ENCODE assay signal across 1 cellular context in the genomic region with DNA sequence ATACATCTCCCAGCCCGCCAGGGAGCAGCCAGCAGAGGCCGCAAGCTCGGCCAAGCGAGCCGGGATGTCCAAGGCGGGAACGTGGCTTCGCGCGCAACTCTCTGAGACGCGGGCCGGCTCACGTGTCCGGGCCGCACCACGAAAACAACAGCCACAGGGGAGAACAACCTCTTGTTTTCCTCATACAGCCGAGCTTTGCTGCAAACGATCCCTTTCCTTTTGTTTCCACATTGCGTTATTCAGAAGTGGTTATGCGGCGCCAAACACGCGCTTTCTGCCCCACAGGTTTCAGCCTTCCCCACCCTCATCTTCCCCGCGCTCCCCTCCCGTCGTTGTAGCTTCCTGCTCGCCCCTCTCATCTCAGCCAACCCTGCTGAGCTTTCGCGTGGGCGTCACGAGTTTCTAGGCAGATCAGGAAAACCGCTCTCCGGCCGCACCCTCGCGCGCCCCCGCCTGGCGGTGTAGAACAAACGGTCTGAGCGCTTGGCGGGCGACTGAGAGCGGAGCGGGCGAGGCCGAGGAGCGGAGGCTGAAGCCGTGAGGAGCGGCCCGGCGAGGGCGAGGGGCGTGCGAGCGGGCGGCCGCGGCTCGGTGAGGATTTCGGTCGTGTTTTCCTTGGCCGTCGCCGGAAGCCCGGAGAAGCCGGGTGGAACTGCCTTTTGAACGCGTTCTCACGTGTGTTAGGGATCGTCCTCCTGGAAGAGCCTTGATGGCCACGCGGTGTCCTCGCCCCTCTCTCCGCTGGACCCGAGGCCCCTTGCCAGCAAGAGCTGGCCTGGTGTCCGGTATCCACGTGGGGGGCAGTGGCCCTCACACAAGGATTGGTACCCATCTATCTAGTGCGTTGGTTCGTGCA.
A peak's percentile ranks its signal among the peaks of the same experiment; 100 is the strongest.
TF ChIP-seq lines count a peak whose summit lies in the region.

No MANE protein-coding gene starts in this region.

TF ChIP-seq in HepG2, 621 proteins besides CTCF, POLR2A, EP300 and RAD21 (continued from another document and continues in another):
- TF ChIP-seq, protein P1, sequence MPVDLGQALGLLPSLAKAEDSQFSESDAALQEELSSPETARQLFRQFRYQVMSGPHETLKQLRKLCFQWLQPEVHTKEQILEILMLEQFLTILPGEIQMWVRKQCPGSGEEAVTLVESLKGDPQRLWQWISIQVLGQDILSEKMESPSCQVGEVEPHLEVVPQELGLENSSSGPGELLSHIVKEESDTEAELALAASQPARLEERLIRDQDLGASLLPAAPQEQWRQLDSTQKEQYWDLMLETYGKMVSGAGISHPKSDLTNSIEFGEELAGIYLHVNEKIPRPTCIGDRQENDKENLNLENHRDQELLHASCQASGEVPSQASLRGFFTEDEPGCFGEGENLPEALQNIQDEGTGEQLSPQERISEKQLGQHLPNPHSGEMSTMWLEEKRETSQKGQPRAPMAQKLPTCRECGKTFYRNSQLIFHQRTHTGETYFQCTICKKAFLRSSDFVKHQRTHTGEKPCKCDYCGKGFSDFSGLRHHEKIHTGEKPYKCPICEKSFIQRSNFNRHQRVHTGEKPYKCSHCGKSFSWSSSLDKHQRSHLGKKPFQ (CRISPR knock-in tag; IDR thresholded peaks at IDR 0.05; ENCODE audit: insufficient replicate concordance), result no peak
- TF ChIP-seq MED1 (CRISPR knock-in tag; IDR thresholded peaks at IDR 0.05) (no peak), SKI (IDR thresholded peaks at IDR 0.05; ENCODE audit: partially characterized antibody) (no peak), ZNF713 (CRISPR knock-in tag; IDR thresholded peaks at IDR 0.05) (no peak), ZFP1 (CRISPR knock-in tag; IDR thresholded peaks at IDR 0.05) (no peak), AKAP8 (CRISPR knock-in tag; IDR thresholded peaks at IDR 0.05) (no peak), KDM3A (CRISPR knock-in tag; IDR thresholded peaks at IDR 0.05; ENCODE audit: low read depth) (no peak), KDM5B (CRISPR knock-in tag; IDR thresholded peaks at IDR 0.05; ENCODE audit: borderline replicate concordance) (peak; percentile 30; the same call in 1 of the 2 replicates), NR3C1 (CRISPR knock-in tag; IDR thresholded peaks at IDR 0.05) (no peak), ZSCAN20 (CRISPR knock-in tag; IDR thresholded peaks at IDR 0.05; ENCODE audit: borderline replicate concordance) (no peak), MED13 (CRISPR knock-in tag; IDR thresholded peaks at IDR 0.05) (no peak), GABPB1 (CRISPR knock-in tag; IDR thresholded peaks at IDR 0.05) (no peak; the same call in 1 of the 2 replicates), ZIK1 (CRISPR knock-in tag; IDR thresholded peaks at IDR 0.05; ENCODE audit: borderline replicate concordance, low read depth) (no peak), BHLHE40 (IDR thresholded peaks at IDR 0.05; ENCODE audit: low read length) (peak; percentile 91), BRCA1 (CRISPR knock-in tag; IDR thresholded peaks at IDR 0.05) (no peak), KLF13 (CRISPR knock-in tag; IDR thresholded peaks at IDR 0.05) (no peak), MBNL3 (CRISPR knock-in tag; conservative IDR thresholded peaks at IDR 0.05) (no peak), ZNF317 (CRISPR knock-in tag; IDR thresholded peaks at IDR 0.05) (no peak), ZNF562 (CRISPR knock-in tag; IDR thresholded peaks at IDR 0.05; ENCODE audit: borderline replicate concordance) (no peak), ZNF780A (CRISPR knock-in tag; IDR thresholded peaks at IDR 0.05) (no peak), ZNF598 (CRISPR knock-in tag; IDR thresholded peaks at IDR 0.05; ENCODE audit: borderline replicate concordance) (no peak), ZNF761 (CRISPR knock-in tag; conservative IDR thresholded peaks at IDR 0.05) (no peak), FOXM1 (CRISPR knock-in tag; IDR thresholded peaks at IDR 0.05) (no peak), ZNF224 (CRISPR knock-in tag; IDR thresholded peaks at IDR 0.05) (no peak), ADNP (CRISPR knock-in tag; IDR thresholded peaks at IDR 0.05) (no peak), ZNF850 (CRISPR knock-in tag; conservative IDR thresholded peaks at IDR 0.05) (no peak), PAWR (CRISPR knock-in tag; IDR thresholded peaks at IDR 0.05; ENCODE audit: borderline replicate concordance) (no peak), ZNF605 (CRISPR knock-in tag; IDR thresholded peaks at IDR 0.05) (no peak), ZNF232 (CRISPR knock-in tag; IDR thresholded peaks at IDR 0.05; ENCODE audit: borderline replicate concordance) (no peak), SALL2 (CRISPR knock-in tag; IDR thresholded peaks at IDR 0.05) (no peak), ZNF331 (CRISPR knock-in tag; IDR thresholded peaks at IDR 0.05) (no peak), ZNF550 (CRISPR knock-in tag; IDR thresholded peaks at IDR 0.05; ENCODE audit: borderline replicate concordance) (no peak), ZNF205 (CRISPR knock-in tag; IDR thresholded peaks at IDR 0.05) (no peak), MLLT10 (CRISPR knock-in tag; IDR thresholded peaks at IDR 0.05) (no peak), ZNF530 (CRISPR knock-in tag; IDR thresholded peaks at IDR 0.05; ENCODE audit: low read depth) (no peak), SAFB2 (CRISPR knock-in tag; IDR thresholded peaks at IDR 0.05; ENCODE audit: borderline replicate concordance, low read depth) (no peak), ZNF883 (CRISPR knock-in tag; IDR thresholded peaks at IDR 0.05; ENCODE audit: not compliant biosample characterization) (peak; percentile 18), FOXK2 (IDR thresholded peaks at IDR 0.05) (peak; percentile 97), DR1 (CRISPR knock-in tag; IDR thresholded peaks at IDR 0.05) (no peak), ZNF20 (CRISPR knock-in tag; IDR thresholded peaks at IDR 0.05) (no peak), HIVEP1 (CRISPR knock-in tag; IDR thresholded peaks at IDR 0.05) (no peak), MZF1 (CRISPR knock-in tag; IDR thresholded peaks at IDR 0.05; ENCODE audit: borderline replicate concordance) (no peak), ZNF367 (CRISPR knock-in tag; IDR thresholded peaks at IDR 0.05; ENCODE audit: borderline replicate concordance) (no peak)
- TF ChIP-seq, protein P2, sequence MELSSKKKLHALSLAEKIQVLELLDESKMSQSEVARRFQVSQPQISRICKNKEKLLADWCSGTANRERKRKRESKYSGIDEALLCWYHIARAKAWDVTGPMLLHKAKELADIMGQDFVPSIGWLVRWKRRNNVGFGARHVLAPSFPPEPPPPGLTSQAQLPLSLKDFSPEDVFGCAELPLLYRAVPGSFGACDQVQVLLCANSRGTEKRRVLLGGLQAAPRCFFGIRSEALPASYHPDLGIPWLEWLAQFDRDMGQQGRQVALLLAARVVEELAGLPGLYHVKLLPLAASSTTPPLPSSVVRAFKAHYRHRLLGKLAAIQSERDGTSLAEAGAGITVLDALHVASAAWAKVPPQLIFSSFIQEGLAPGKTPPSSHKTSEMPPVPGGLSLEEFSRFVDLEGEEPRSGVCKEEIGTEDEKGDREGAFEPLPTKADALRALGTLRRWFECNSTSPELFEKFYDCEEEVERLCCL (CRISPR knock-in tag; IDR thresholded peaks at IDR 0.05; ENCODE audit: borderline replicate concordance), result no peak
- TF ChIP-seq, protein P3, sequence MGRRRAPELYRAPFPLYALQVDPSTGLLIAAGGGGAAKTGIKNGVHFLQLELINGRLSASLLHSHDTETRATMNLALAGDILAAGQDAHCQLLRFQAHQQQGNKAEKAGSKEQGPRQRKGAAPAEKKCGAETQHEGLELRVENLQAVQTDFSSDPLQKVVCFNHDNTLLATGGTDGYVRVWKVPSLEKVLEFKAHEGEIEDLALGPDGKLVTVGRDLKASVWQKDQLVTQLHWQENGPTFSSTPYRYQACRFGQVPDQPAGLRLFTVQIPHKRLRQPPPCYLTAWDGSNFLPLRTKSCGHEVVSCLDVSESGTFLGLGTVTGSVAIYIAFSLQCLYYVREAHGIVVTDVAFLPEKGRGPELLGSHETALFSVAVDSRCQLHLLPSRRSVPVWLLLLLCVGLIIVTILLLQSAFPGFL (CRISPR knock-in tag; IDR thresholded peaks at IDR 0.05), result no peak
- TF ChIP-seq, protein P4, sequence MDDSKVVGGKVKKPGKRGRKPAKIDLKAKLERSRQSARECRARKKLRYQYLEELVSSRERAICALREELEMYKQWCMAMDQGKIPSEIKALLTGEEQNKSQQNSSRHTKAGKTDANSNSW (CRISPR knock-in tag; IDR thresholded peaks at IDR 0.05; ENCODE audit: borderline replicate concordance), result no peak
- TF ChIP-seq, protein P5, sequence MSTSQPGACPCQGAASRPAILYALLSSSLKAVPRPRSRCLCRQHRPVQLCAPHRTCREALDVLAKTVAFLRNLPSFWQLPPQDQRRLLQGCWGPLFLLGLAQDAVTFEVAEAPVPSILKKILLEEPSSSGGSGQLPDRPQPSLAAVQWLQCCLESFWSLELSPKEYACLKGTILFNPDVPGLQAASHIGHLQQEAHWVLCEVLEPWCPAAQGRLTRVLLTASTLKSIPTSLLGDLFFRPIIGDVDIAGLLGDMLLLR (CRISPR knock-in tag; IDR thresholded peaks at IDR 0.05), result peak; percentile 47; the same call in 1 of the 2 replicates
- TF ChIP-seq, protein P6, sequence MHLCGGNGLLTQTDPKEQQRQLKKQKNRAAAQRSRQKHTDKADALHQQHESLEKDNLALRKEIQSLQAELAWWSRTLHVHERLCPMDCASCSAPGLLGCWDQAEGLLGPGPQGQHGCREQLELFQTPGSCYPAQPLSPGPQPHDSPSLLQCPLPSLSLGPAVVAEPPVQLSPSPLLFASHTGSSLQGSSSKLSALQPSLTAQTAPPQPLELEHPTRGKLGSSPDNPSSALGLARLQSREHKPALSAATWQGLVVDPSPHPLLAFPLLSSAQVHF (CRISPR knock-in tag; IDR thresholded peaks at IDR 0.05), result no peak
- TF ChIP-seq, protein P7, sequence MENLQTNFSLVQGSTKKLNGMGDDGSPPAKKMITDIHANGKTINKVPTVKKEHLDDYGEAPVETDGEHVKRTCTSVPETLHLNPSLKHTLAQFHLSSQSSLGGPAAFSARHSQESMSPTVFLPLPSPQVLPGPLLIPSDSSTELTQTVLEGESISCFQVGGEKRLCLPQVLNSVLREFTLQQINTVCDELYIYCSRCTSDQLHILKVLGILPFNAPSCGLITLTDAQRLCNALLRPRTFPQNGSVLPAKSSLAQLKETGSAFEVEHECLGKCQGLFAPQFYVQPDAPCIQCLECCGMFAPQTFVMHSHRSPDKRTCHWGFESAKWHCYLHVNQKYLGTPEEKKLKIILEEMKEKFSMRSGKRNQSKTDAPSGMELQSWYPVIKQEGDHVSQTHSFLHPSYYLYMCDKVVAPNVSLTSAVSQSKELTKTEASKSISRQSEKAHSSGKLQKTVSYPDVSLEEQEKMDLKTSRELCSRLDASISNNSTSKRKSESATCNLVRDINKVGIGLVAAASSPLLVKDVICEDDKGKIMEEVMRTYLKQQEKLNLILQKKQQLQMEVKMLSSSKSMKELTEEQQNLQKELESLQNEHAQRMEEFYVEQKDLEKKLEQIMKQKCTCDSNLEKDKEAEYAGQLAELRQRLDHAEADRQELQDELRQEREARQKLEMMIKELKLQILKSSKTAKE (CRISPR knock-in tag; IDR thresholded peaks at IDR 0.05; ENCODE audit: borderline replicate concordance), result no peak
- TF ChIP-seq, protein P8, sequence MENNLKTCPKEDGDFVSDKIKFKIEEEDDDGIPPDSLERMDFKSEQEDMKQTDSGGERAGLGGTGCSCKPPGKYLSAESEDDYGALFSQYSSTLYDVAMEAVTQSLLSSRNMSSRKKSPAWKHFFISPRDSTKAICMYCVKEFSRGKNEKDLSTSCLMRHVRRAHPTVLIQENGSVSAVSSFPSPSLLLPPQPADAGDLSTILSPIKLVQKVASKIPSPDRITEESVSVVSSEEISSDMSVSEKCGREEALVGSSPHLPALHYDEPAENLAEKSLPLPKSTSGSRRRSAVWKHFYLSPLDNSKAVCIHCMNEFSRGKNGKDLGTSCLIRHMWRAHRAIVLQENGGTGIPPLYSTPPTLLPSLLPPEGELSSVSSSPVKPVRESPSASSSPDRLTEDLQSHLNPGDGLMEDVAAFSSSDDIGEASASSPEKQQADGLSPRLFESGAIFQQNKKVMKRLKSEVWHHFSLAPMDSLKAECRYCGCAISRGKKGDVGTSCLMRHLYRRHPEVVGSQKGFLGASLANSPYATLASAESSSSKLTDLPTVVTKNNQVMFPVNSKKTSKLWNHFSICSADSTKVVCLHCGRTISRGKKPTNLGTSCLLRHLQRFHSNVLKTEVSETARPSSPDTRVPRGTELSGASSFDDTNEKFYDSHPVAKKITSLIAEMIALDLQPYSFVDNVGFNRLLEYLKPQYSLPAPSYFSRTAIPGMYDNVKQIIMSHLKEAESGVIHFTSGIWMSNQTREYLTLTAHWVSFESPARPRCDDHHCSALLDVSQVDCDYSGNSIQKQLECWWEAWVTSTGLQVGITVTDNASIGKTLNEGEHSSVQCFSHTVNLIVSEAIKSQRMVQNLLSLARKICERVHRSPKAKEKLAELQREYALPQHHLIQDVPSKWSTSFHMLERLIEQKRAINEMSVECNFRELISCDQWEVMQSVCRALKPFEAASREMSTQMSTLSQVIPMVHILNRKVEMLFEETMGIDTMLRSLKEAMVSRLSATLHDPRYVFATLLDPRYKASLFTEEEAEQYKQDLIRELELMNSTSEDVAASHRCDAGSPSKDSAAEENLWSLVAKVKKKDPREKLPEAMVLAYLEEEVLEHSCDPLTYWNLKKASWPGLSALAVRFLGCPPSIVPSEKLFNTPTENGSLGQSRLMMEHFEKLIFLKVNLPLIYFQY (CRISPR knock-in tag; IDR thresholded peaks at IDR 0.05; ENCODE audit: borderline replicate concordance), result no peak
- TF ChIP-seq, protein P9, sequence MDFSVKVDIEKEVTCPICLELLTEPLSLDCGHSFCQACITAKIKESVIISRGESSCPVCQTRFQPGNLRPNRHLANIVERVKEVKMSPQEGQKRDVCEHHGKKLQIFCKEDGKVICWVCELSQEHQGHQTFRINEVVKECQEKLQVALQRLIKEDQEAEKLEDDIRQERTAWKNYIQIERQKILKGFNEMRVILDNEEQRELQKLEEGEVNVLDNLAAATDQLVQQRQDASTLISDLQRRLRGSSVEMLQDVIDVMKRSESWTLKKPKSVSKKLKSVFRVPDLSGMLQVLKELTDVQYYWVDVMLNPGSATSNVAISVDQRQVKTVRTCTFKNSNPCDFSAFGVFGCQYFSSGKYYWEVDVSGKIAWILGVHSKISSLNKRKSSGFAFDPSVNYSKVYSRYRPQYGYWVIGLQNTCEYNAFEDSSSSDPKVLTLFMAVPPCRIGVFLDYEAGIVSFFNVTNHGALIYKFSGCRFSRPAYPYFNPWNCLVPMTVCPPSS (IDR thresholded peaks at IDR 0.05), result no peak
- TF ChIP-seq, protein P10, sequence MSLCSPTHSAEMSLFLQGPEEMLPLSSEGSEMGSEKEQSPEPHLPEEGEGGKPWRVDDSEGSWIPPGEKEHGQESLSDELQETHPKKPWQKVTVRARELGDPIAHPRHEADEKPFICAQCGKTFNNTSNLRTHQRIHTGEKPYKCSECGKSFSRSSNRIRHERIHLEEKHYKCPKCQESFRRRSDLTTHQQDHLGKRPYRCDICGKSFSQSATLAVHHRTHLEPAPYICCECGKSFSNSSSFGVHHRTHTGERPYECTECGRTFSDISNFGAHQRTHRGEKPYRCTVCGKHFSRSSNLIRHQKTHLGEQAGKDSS (CRISPR knock-in tag; IDR thresholded peaks at IDR 0.05; ENCODE audit: borderline replicate concordance, low read depth), result no peak
- TF ChIP-seq, protein P11, sequence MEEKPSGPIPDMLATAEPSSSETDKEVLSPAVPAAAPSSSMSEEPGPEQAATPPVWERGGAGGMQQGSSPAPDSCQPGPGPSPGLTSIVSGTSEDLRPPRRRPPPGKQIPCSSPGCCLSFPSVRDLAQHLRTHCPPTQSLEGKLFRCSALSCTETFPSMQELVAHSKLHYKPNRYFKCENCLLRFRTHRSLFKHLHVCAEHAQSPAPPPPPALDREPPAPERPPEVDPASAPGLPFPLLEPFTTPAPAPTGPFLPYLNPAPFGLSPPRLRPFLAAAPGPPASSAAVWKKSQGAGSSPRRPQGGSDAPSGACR (CRISPR knock-in tag; IDR thresholded peaks at IDR 0.05), result no peak
- TF ChIP-seq, protein P12, sequence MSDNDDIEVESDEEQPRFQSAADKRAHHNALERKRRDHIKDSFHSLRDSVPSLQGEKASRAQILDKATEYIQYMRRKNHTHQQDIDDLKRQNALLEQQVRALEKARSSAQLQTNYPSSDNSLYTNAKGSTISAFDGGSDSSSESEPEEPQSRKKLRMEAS (IDR thresholded peaks at IDR 0.05), result peak; percentile 39; the same call in 1 of the 2 replicates
